19 cellular contexts compared by ENCODE assay signal in the genomic region with DNA sequence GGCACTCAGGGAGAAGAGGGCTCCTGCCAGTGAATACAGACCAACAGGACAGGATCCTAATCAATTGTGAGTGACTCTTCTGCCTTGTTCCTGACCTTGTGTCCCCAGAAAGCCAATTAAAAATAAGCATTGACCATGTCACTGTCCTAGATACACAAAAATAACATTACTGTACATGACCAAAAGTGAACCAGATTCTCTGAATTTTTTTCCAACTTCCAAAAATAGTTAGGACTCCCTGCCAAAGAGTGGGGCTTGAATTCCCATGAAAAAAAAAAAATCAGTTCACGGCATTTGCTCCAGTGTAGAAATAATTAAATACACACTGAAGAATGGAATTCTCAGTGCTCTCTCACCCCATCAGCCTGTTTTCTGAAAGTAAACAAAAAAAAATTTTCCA.
"Had no signal": no experiment of that assay in that cellular context is flagged by ENCODE, and none has a peak within 500 bp of the region (broad histone marks: within the 10 kb centered on the region; RNA-seq: fewer than 3 reads in every experiment).

No MANE protein-coding gene starts in this region.

- ATAC-seq: pancreas; stimulated activated naive B cell treated with anti-CD40 and anti-IgM and Interleukin-4, amounts not matched to agents 10 μg/mL and 1 μg/mL and 100 μg/mL, for 72 hours had no signal

- H3K27me3 ChIP-seq: esophagus squamous epithelium, heart left ventricle, neutrophil, pancreas, sigmoid colon, testis had no signal

- H3K4me3 ChIP-seq: esophagus squamous epithelium, heart left ventricle, pancreas, sigmoid colon, testis had no signal

- DNase-seq: activated CD4-positive, alpha-beta memory T cell treated with anti-CD3 and anti-CD28 coated beads for 36 hours; activated CD4-positive, alpha-beta T cell treated with anti-CD3 and anti-CD28 coated beads for 48 hours; activated naive CD4-positive, alpha-beta T cell treated with Interleukin-2 at 50 U/mL for 16 hours; activated naive CD8-positive, alpha-beta T cell treated with anti-CD3 and anti-CD28 coated beads for 36 hours; activated T-cell treated with anti-CD3 and anti-CD28 coated beads, Interleukin-2, amount 50 U/mL, for 48 hours; amniotic stem cell; cerebellar nuclear complex; cortex of kidney; endodermal cell; esophagus squamous epithelium; heart left ventricle; kidney glomerular epithelial cell; pancreas; sigmoid colon; stimulated activated CD4-positive, alpha-beta T cell treated with anti-CD3 and anti-CD28 coated beads, Interleukin-2, amount 100 ng/mL, for 48 hours; stimulated activated CD8-positive, alpha-beta memory T cell treated with anti-CD3 and anti-CD28 coated beads, Interleukin-4, amount 100 ng/mL, for 48 hours; stimulated activated naive B cell treated with anti-CD40 and anti-IgM and Interleukin-4, amounts not matched to agents 10 μg/mL and 1 μg/mL and 100 μg/mL, for 72 hours; testis had no signal

- H3K36me3 ChIP-seq: esophagus squamous epithelium, heart left ventricle, neutrophil, pancreas, sigmoid colon had no signal

- H3K27ac ChIP-seq: esophagus squamous epithelium, heart left ventricle, neutrophil, pancreas, sigmoid colon, testis had no signal

- H3K9me3 ChIP-seq: neutrophil, pancreas, testis had no signal

- H3K4me1 ChIP-seq: pancreas, sigmoid colon, testis had no signal
